In the genomic region with DNA sequence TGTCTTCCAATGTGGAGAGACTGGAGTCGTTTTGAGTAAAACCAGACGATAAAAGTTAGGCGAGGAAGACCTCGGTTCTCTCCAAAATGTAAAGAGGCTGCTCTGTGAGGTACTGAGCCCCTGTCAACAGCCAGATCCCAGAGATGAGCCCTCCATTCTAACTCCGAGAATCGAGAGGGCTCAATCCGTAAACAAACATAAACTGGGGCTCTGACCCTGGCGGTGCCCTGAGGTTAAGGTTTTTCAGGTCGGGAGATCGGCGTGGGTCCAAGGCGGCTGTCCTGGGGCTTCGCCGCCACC, we compare ENCODE assay signal across 1 cellular context.
TF ChIP-seq lines count a peak whose summit lies in the region.

No MANE protein-coding gene starts in this region.

TF ChIP-seq in HCT116, 20 proteins besides CTCF, POLR2A, EP300 and RAD21 (continued from another document):
- TF ChIP-seq, protein P1, sequence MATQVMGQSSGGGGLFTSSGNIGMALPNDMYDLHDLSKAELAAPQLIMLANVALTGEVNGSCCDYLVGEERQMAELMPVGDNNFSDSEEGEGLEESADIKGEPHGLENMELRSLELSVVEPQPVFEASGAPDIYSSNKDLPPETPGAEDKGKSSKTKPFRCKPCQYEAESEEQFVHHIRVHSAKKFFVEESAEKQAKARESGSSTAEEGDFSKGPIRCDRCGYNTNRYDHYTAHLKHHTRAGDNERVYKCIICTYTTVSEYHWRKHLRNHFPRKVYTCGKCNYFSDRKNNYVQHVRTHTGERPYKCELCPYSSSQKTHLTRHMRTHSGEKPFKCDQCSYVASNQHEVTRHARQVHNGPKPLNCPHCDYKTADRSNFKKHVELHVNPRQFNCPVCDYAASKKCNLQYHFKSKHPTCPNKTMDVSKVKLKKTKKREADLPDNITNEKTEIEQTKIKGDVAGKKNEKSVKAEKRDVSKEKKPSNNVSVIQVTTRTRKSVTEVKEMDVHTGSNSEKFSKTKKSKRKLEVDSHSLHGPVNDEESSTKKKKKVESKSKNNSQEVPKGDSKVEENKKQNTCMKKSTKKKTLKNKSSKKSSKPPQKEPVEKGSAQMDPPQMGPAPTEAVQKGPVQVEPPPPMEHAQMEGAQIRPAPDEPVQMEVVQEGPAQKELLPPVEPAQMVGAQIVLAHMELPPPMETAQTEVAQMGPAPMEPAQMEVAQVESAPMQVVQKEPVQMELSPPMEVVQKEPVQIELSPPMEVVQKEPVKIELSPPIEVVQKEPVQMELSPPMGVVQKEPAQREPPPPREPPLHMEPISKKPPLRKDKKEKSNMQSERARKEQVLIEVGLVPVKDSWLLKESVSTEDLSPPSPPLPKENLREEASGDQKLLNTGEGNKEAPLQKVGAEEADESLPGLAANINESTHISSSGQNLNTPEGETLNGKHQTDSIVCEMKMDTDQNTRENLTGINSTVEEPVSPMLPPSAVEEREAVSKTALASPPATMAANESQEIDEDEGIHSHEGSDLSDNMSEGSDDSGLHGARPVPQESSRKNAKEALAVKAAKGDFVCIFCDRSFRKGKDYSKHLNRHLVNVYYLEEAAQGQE (IDR thresholded peaks at IDR 0.05; ENCODE audit: low read depth), result no peak
- TF ChIP-seq FOSL1 (IDR thresholded peaks at IDR 0.05; ENCODE audit: low read depth), result no peak
